ENCODE assay signal across 1 cellular context in the genomic region with DNA sequence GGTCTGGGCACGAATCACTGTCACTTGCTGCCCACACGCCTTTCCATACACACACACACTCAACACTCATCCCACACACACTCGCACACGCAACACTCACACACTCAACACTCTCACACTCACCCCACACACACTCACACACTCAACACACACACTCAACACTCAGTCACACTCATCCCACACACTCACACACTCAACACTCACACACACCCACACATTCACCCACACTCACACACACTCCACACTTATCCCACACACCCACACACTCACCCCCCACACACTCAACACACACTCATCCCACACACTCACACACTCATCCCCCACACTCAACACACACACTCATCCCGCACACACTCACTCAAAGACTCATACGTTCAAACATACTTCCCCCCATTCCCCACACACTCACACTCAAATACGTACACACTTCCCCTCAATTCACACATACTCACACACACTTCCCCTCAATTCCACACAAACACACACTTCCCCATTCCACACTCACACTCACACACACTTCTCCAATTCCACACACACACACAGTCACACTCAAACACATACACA.
TF ChIP-seq lines count a peak whose summit lies in the region.

No MANE protein-coding gene starts in this region.

TF ChIP-seq in HEK293, 187 proteins besides CTCF, POLR2A, EP300 and RAD21 (continued from another document):
- peak; percentile 30; the same call in 1 of the 2 replicates for TF ChIP-seq ZNF148 (tag by site-specific recombination; IDR thresholded peaks at IDR 0.05; ENCODE audit: borderline replicate concordance)
- no peak for TF ChIP-seq ZNF221 (tag by site-specific recombination; IDR thresholded peaks at IDR 0.05; ENCODE audit: borderline replicate concordance)
- TF ChIP-seq, protein P1, sequence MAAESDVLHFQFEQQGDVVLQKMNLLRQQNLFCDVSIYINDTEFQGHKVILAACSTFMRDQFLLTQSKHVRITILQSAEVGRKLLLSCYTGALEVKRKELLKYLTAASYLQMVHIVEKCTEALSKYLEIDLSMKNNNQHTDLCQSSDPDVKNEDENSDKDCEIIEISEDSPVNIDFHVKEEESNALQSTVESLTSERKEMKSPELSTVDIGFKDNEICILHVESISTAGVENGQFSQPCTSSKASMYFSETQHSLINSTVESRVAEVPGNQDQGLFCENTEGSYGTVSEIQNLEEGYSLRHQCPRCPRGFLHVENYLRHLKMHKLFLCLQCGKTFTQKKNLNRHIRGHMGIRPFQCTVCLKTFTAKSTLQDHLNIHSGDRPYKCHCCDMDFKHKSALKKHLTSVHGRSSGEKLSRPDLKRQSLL (tag by site-specific recombination; IDR thresholded peaks at IDR 0.05): no peak
- TF ChIP-seq ZNF473 (tag by site-specific recombination; IDR thresholded peaks at IDR 0.05): no peak
- no peak for TF ChIP-seq KLF7 (tag by site-specific recombination; IDR thresholded peaks at IDR 0.05; ENCODE audit: borderline replicate concordance)
- no peak for TF ChIP-seq HOXC10 (CRISPR knock-in tag; IDR thresholded peaks at IDR 0.05)
